1 cellular context compared by ENCODE assay signal in genomic region chr17:50630524-50631194, GRCh38.
TF ChIP-seq lines count a peak whose summit lies in the region.

No MANE protein-coding gene starts in this region.

TF ChIP-seq in IMR-90, 13 proteins besides CTCF, POLR2A, EP300 and RAD21:
- TF ChIP-seq MXI1 (IDR thresholded peaks at IDR 0.05; ENCODE audit: borderline replicate concordance, low read depth, low read length) (no peak), RCOR1 (IDR thresholded peaks at IDR 0.05; ENCODE audit: insufficient replicate concordance, low read length) (no peak), SMC3 (IDR thresholded peaks at IDR 0.05; ENCODE audit: low read depth, low read length) (peak; percentile 66; the same call in 1 of the 2 replicates), USF2 (IDR thresholded peaks at IDR 0.05; ENCODE audit: low read depth, low read length) (no peak), MAZ (IDR thresholded peaks at IDR 0.05; ENCODE audit: borderline replicate concordance, low read depth, low read length) (no peak), BHLHE40 (IDR thresholded peaks at IDR 0.05; ENCODE audit: low read depth, low read length) (no peak)
TF ChIP-seq in IMR-90: peak in this region for 1.
